In genomic region chr18:11392292-11392691, GRCh38 we compare ENCODE assay signal across 18 cellular contexts.
DNase-seq lines count a peak whose midpoint lies in the region; FAIRE-seq and TF ChIP-seq lines count a peak whose summit lies in the region.
"Had no signal": no experiment of that assay in that cellular context is flagged by ENCODE, and none has a peak within 500 bp of the region (broad histone marks: within the 10 kb centered on the region; RNA-seq: fewer than 3 reads in every experiment).

No MANE protein-coding gene starts in this region.

- no peaks in the 10 kb centered on the region for H3K4me1 ChIP-seq in endothelial cell of umbilical vein (ENCODE audit: control insufficient read depth, extremely low read depth, insufficient read depth, low read length)
- H3K4me1 ChIP-seq: BLaER1, parathyroid adenoma, Peyer's patch, transverse colon had no signal

- H3K4me2 ChIP-seq in endothelial cell of umbilical vein (ENCODE audit: insufficient read depth, low read length), result no peak overlapping the region
- H3K4me2 ChIP-seq: BLaER1 had no signal

- H3K9me3 ChIP-seq in endothelial cell of umbilical vein (replicated peaks; ENCODE audit: control insufficient read depth, insufficient read depth, low read length), result no peaks in the 10 kb centered on the region
- H3K9me3 ChIP-seq: BLaER1, Peyer's patch, transverse colon had no signal

- peaks cover 18% of the 10 kb centered on the region for H3K4me1 Mint-ChIP-seq in osteocyte (ENCODE audit: unreplicated experiment)
- H3K4me1 Mint-ChIP-seq: activated CD4-positive, alpha-beta memory T cell treated with anti-CD3 and anti-CD28 coated beads, Interleukin-2, amount 10 ng/mL, durations not matched to agents 7 days and 5 days; activated naive CD8-positive, alpha-beta T cell treated with anti-CD3 and anti-CD28 coated beads, Interleukin-2, amount 10 ng/mL, durations not matched to agents 7 days and 5 days had no signal

- no peaks in the 10 kb centered on the region for H3K9me3 Mint-ChIP-seq in osteocyte (ENCODE audit: unreplicated experiment)
- H3K9me3 Mint-ChIP-seq: activated CD4-positive, alpha-beta memory T cell treated with anti-CD3 and anti-CD28 coated beads, Interleukin-2, amount 10 ng/mL, durations not matched to agents 7 days and 5 days; activated T-cell treated with anti-CD3 and anti-CD28 coated beads, Interleukin-2, amount 50 U/mL, for 72 hours had no signal

- TF ChIP-seq CTCF in endothelial cell of umbilical vein (IDR thresholded peaks at IDR 0.05; ENCODE audit: extremely low read depth in 1 of 2, insufficient read depth in 1 of 2, low read depth in 1 of 2, low read length in 2 of 2) (no peak), osteocyte (IDR thresholded peaks at IDR 0.05) (no peak)

- no peak for FAIRE-seq in endothelial cell of umbilical vein (lab: Jason Lieb, UNC)

- H3K4me3 Mint-ChIP-seq in osteocyte (ENCODE audit: unreplicated experiment), result no peak overlapping the region
- H3K4me3 Mint-ChIP-seq: activated CD4-positive, alpha-beta memory T cell treated with anti-CD3 and anti-CD28 coated beads, Interleukin-2, amount 10 ng/mL, durations not matched to agents 7 days and 5 days; activated naive CD8-positive, alpha-beta T cell treated with anti-CD3 and anti-CD28 coated beads, Interleukin-2, amount 10 ng/mL, durations not matched to agents 7 days and 5 days; activated T-cell treated with anti-CD3 and anti-CD28 coated beads, Interleukin-2, amount 50 U/mL, for 72 hours had no signal

- no peaks in the 10 kb centered on the region for H4K20me1 ChIP-seq in endothelial cell of umbilical vein (replicated peaks; ENCODE audit: control insufficient read depth, extremely low read depth, insufficient read depth, low read length)
- H4K20me1 ChIP-seq: BLaER1 had no signal

- no peaks in the 10 kb centered on the region for H3K36me3 ChIP-seq in endothelial cell of umbilical vein (ENCODE audit: control insufficient read depth in 2 of 2, extremely low read depth in 1 of 2, insufficient read depth in 2 of 2, low read length in 2 of 2)
- H3K36me3 ChIP-seq: BLaER1, Peyer's patch, transverse colon had no signal

- POLR2A ChIA-PET in endothelial cell of umbilical vein (lab: Charles Lee), result no interaction called here

- intact Hi-C loops in endothelial cell of umbilical vein (cut with micrococcal nuclease), result no loop called here

- H3K4me3 ChIP-seq in endothelial cell of umbilical vein (replicated peaks in 1 of 3; ENCODE audit: insufficient read depth in 1 of 3, low read depth in 1 of 3, low read length in 3 of 3), result no peak overlapping the region
- H3K4me3 ChIP-seq: BLaER1, Peyer's patch, transverse colon had no signal

- no peak overlapping the region for H3K27ac ChIP-seq in endothelial cell of umbilical vein (ENCODE audit: insufficient read depth, low read depth, low read length)
- H3K27ac ChIP-seq: 22Rv1, BLaER1, parathyroid adenoma, Peyer's patch, transverse colon had no signal

- H3K27me3 Mint-ChIP-seq in osteocyte (ENCODE audit: unreplicated experiment), result peaks cover 3% of the 10 kb centered on the region

- no peaks in the 10 kb centered on the region for H3K9me1 ChIP-seq in endothelial cell of umbilical vein (replicated peaks; ENCODE audit: control insufficient read depth, extremely low read depth, insufficient read depth, low read length)

- TF ChIP-seq POLR2A in endothelial cell of umbilical vein (IDR thresholded peaks at IDR 0.05; ENCODE audit: low read depth, low read length), result no peak

- CTCF ChIA-PET in endothelial cell of umbilical vein (lab: Charles Lee), result no interaction called here

- DNase-seq in DMS 273 (lab: John Stamatoyannopoulos, UW; ENCODE audit: unreplicated experiment) (peak; percentile 66), DMS 273 treated with DMSO at 0.1 percent for 48 hours (lab: John Stamatoyannopoulos, UW) (no peak), RPMI7951 (ENCODE audit: low read depth) (peak; percentile 81), endothelial cell of umbilical vein (ENCODE audit: low read depth, low spot score) (peak; percentile 4), retina (peak; percentile 14), HK-2 (ENCODE audit: unreplicated experiment) (no peak), osteocyte (ENCODE audit: extremely low spot score, unreplicated experiment) (no peak), DMS153 (lab: John Stamatoyannopoulos, UW) (no peak)
- DNase-seq: activated CD4-positive, alpha-beta memory T cell treated with anti-CD3 and anti-CD28 coated beads, Interleukin-2, amount 10 ng/mL, durations not matched to agents 7 days and 5 days; activated naive CD8-positive, alpha-beta T cell treated with anti-CD3 and anti-CD28 coated beads, Interleukin-2, amount 10 ng/mL, durations not matched to agents 7 days and 5 days; activated T-cell treated with anti-CD3 and anti-CD28 coated beads, Interleukin-2, amount 50 U/mL, for 72 hours; DMS79 treated with DMSO at 0.1 percent for 48 hours; Kasumi-1; Peyer's patch; transverse colon had no signal

- no peak overlapping the region for H3K9ac ChIP-seq in endothelial cell of umbilical vein (replicated peaks; ENCODE audit: extremely low read depth, insufficient read depth, low read length)
- H3K9ac ChIP-seq: BLaER1, parathyroid adenoma had no signal

- H2AFZ ChIP-seq in endothelial cell of umbilical vein (ENCODE audit: low read depth, low read length), result no peak overlapping the region
- H2AFZ ChIP-seq: parathyroid adenoma had no signal

- H3K27ac Mint-ChIP-seq in osteocyte (ENCODE audit: unreplicated experiment), result no peak overlapping the region
- H3K27ac Mint-ChIP-seq: activated CD4-positive, alpha-beta memory T cell treated with anti-CD3 and anti-CD28 coated beads, Interleukin-2, amount 10 ng/mL, durations not matched to agents 7 days and 5 days; activated naive CD8-positive, alpha-beta T cell treated with anti-CD3 and anti-CD28 coated beads, Interleukin-2, amount 10 ng/mL, durations not matched to agents 7 days and 5 days; activated T-cell treated with anti-CD3 and anti-CD28 coated beads, Interleukin-2, amount 50 U/mL, for 72 hours had no signal

- no peaks in the 10 kb centered on the region for H3K36me3 Mint-ChIP-seq in osteocyte (ENCODE audit: unreplicated experiment)
- H3K36me3 Mint-ChIP-seq: activated naive CD8-positive, alpha-beta T cell treated with anti-CD3 and anti-CD28 coated beads, Interleukin-2, amount 10 ng/mL, durations not matched to agents 7 days and 5 days had no signal

- BruUV-seq in endothelial cell of umbilical vein (replicated peaks; lab: Mats Ljungman, UMichigan), result no TSS peak

- no peaks in the 10 kb centered on the region for H3K27me3 ChIP-seq in endothelial cell of umbilical vein (ENCODE audit: control insufficient read depth in 2 of 2, insufficient read depth in 2 of 2, low read length in 2 of 2)
- H3K27me3 ChIP-seq: BLaER1, Peyer's patch, transverse colon had no signal

- dilution Hi-C loops in endothelial cell of umbilical vein (cut with MboI; ENCODE audit: extremely low pct_ligation_motif_present, low sequenced_read_pairs), result no loop called here

- no peaks in the 10 kb centered on the region for H3K79me2 ChIP-seq in endothelial cell of umbilical vein (ENCODE audit: control insufficient read depth, insufficient read depth, low read length)
- H3K79me2 ChIP-seq: parathyroid adenoma had no signal

TF ChIP-seq in endothelial cell of umbilical vein, 7 proteins besides CTCF, POLR2A, EP300 and RAD21:
- TF ChIP-seq GATA2 (IDR thresholded peaks at IDR 0.05; ENCODE audit: insufficient read depth, insufficient read length, low read depth, low read length), result no peak
- TF ChIP-seq MAX (IDR thresholded peaks at IDR 0.05; ENCODE audit: insufficient read depth, insufficient read length), result no peak
- TF ChIP-seq EZH2 (IDR thresholded peaks at IDR 0.05; ENCODE audit: borderline replicate concordance, low read depth, low read length, severe bottlenecking), result no peak
- no peak for TF ChIP-seq POLR2AphosphoS5 (IDR thresholded peaks at IDR 0.05; ENCODE audit: insufficient read depth, low read depth, low read length)
- no peak for TF ChIP-seq MYC (IDR thresholded peaks at IDR 0.05; ENCODE audit: low read depth, low read length)
- no peak for TF ChIP-seq FOS (IDR thresholded peaks at IDR 0.05; ENCODE audit: borderline replicate concordance, insufficient read depth, low read length)
- TF ChIP-seq JUN (IDR thresholded peaks at IDR 0.05; ENCODE audit: borderline replicate concordance, insufficient read depth, insufficient read length, low read depth), result no peak

Comparison
In these comparisons a context has a peak if more than half of its experiments do, and no peak if none do; other contexts are left out.
1. DNase-seq: peak in DMS 273 (single experiment), RPMI7951 (single experiment), endothelial cell of umbilical vein (single experiment) and retina (single experiment); none in DMS 273 treated with DMSO at 0.1 percent for 48 hours (single experiment), HK-2 (single experiment), osteocyte (single experiment) and DMS153 (single experiment).